Comparison of ENCODE assay signal across 39 cellular contexts in genomic region chr5:146642410-146642809, GRCh38.
"Had no signal": no experiment of that assay in that cellular context is flagged by ENCODE, and none has a peak within 500 bp of the region (broad histone marks: within the 10 kb centered on the region; RNA-seq: fewer than 3 reads in every experiment).

No MANE protein-coding gene starts in this region.

- H3K27me3 ChIP-seq: adrenal gland, ascending aorta, body of pancreas, brain microvascular endothelial cell, breast epithelium, cardiac muscle cell had no signal

- H3K4me3 Mint-ChIP-seq: activated naive CD4-positive, alpha-beta T cell treated with anti-CD3 and anti-CD28 coated beads for 36 hours; activated naive CD4-positive, alpha-beta T cell treated with anti-CD3 and anti-CD28 coated beads, Interleukin-2, amount 10 ng/mL, durations not matched to agents 7 days and 5 days; activated naive CD4-positive, alpha-beta T cell treated with anti-CD3 and anti-CD28 coated beads, Interleukin-2, amount 50 U/mL, for 24 hours; activated naive CD8-positive, alpha-beta T cell; activated naive CD8-positive, alpha-beta T cell treated with anti-CD3 and anti-CD28 coated beads for 36 hours; activated naive CD8-positive, alpha-beta T cell treated with anti-CD3 and anti-CD28 coated beads, Interleukin-2, amount 10 ng/mL, durations not matched to agents 7 days and 5 days; activated naive CD8-positive, alpha-beta T cell treated with anti-CD3 and anti-CD28 coated beads, Interleukin-2, amount 50 U/mL, for 24 hours; activated T-cell treated with anti-CD3 and anti-CD28 coated beads, Interleukin-2, amount 50 U/mL, for 24 hours; activated T-cell treated with anti-CD3 and anti-CD28 coated beads, Interleukin-2, amount 50 U/mL, for 4 hours; activated T-cell treated with anti-CD3 and anti-CD28 coated beads, Interleukin-2, amount 50 U/mL, for 72 hours; activated T-helper 1 cell treated with anti-CD3 and anti-CD28 coated beads, Interleukin-12 subunit alpha, Interleukin-12 subunit beta, Interleukin-2, Interleukin-4 antibody, amounts not matched to agents 30 ng/mL and 10 ng/mL and 1 ng/mL, durations not matched to agents 14 hours and 24 hours and 36 hours; activated T-helper 17 cell treated with anti-CD3 and anti-CD28 coated beads, Interleukin-2, amount 50 U/mL, for 72 hours; central memory CD8-positive, alpha-beta T cell had no signal

- H3K4me1 ChIP-seq: adrenal gland, ascending aorta, body of pancreas, breast epithelium had no signal

- H3K9me3 ChIP-seq: adrenal gland, ascending aorta, body of pancreas, breast epithelium had no signal

- H3K27ac ChIP-seq: adrenal gland, ascending aorta, body of pancreas, brain microvascular endothelial cell, breast epithelium, cardiac muscle cell had no signal

- H3K4me3 ChIP-seq: adrenal gland, ascending aorta, body of pancreas, breast epithelium, cardiac muscle cell had no signal

- H3K36me3 Mint-ChIP-seq: activated naive CD4-positive, alpha-beta T cell treated with anti-CD3 and anti-CD28 coated beads, Interleukin-2, amount 10 ng/mL, durations not matched to agents 7 days and 5 days; activated naive CD4-positive, alpha-beta T cell treated with anti-CD3 and anti-CD28 coated beads, Interleukin-2, amount 50 U/mL, for 24 hours; activated naive CD4-positive, alpha-beta T cell treated with anti-CD3 and anti-CD28 coated beads, Interleukin-2, amount 50 U/mL, for 72 hours; activated naive CD8-positive, alpha-beta T cell; activated naive CD8-positive, alpha-beta T cell treated with anti-CD3 and anti-CD28 coated beads for 36 hours; activated naive CD8-positive, alpha-beta T cell treated with anti-CD3 and anti-CD28 coated beads, Interleukin-2, amount 10 ng/mL, durations not matched to agents 7 days and 5 days had no signal

- H3K9me3 Mint-ChIP-seq: activated naive CD4-positive, alpha-beta T cell treated with anti-CD3 and anti-CD28 coated beads for 36 hours; activated naive CD4-positive, alpha-beta T cell treated with anti-CD3 and anti-CD28 coated beads, Interleukin-2, amount 10 ng/mL, durations not matched to agents 7 days and 5 days; activated naive CD4-positive, alpha-beta T cell treated with anti-CD3 and anti-CD28 coated beads, Interleukin-2, amount 50 U/mL, for 24 hours; activated naive CD4-positive, alpha-beta T cell treated with anti-CD3 and anti-CD28 coated beads, Interleukin-2, amount 50 U/mL, for 72 hours; activated naive CD8-positive, alpha-beta T cell treated with anti-CD3 and anti-CD28 coated beads for 36 hours; activated naive CD8-positive, alpha-beta T cell treated with anti-CD3 and anti-CD28 coated beads, Interleukin-2, amount 10 ng/mL, durations not matched to agents 7 days and 5 days; activated naive CD8-positive, alpha-beta T cell treated with anti-CD3 and anti-CD28 coated beads, Interleukin-2, amount 50 U/mL, for 24 hours; activated T-cell treated with anti-CD3 and anti-CD28 coated beads, Interleukin-2, amount 50 U/mL, for 24 hours; activated T-cell treated with anti-CD3 and anti-CD28 coated beads, Interleukin-2, amount 50 U/mL, for 4 hours; activated T-cell treated with anti-CD3 and anti-CD28 coated beads, Interleukin-2, amount 50 U/mL, for 72 hours; activated T-helper 1 cell treated with anti-CD3 and anti-CD28 coated beads, Interleukin-12 subunit alpha, Interleukin-12 subunit beta, Interleukin-2, Interleukin-4 antibody, amounts not matched to agents 30 ng/mL and 10 ng/mL and 1 ng/mL, durations not matched to agents 14 hours and 24 hours and 36 hours; activated T-helper 17 cell treated with anti-CD3 and anti-CD28 coated beads, Interleukin-2, amount 50 U/mL, for 72 hours; activated T-helper 2 cell treated with anti-CD3 and anti-CD28 coated beads, Interferon-gamma antibody, Interleukin-2, Interleukin-4, amounts not matched to agents 10 μg/mL and 5 μg/mL and 100 μg/mL, durations not matched to agents 14 hours and 24 hours and 36 hours; central memory CD8-positive, alpha-beta T cell had no signal

- H3K27me3 Mint-ChIP-seq: activated naive CD4-positive, alpha-beta T cell treated with anti-CD3 and anti-CD28 coated beads, Interleukin-2, amount 50 U/mL, for 24 hours; activated naive CD8-positive, alpha-beta T cell treated with anti-CD3 and anti-CD28 coated beads for 36 hours; activated naive CD8-positive, alpha-beta T cell treated with anti-CD3 and anti-CD28 coated beads, Interleukin-2, amount 10 ng/mL, durations not matched to agents 7 days and 5 days; activated naive CD8-positive, alpha-beta T cell treated with anti-CD3 and anti-CD28 coated beads, Interleukin-2, amount 50 U/mL, for 24 hours; activated T-cell treated with anti-CD3 and anti-CD28 coated beads, Interleukin-2, amount 50 U/mL, for 24 hours; activated T-helper 17 cell treated with anti-CD3 and anti-CD28 coated beads, Interleukin-2, amount 50 U/mL, for 72 hours; central memory CD8-positive, alpha-beta T cell had no signal

- H3K36me3 ChIP-seq: adrenal gland, ascending aorta, brain microvascular endothelial cell, breast epithelium, cardiac muscle cell had no signal

- H3K4me1 Mint-ChIP-seq: activated naive CD4-positive, alpha-beta T cell treated with anti-CD3 and anti-CD28 coated beads, Interleukin-2, amount 10 ng/mL, durations not matched to agents 7 days and 5 days; activated naive CD4-positive, alpha-beta T cell treated with anti-CD3 and anti-CD28 coated beads, Interleukin-2, amount 50 U/mL, for 24 hours; activated naive CD8-positive, alpha-beta T cell treated with anti-CD3 and anti-CD28 coated beads for 36 hours; activated naive CD8-positive, alpha-beta T cell treated with anti-CD3 and anti-CD28 coated beads, Interleukin-2, amount 10 ng/mL, durations not matched to agents 7 days and 5 days; activated naive CD8-positive, alpha-beta T cell treated with anti-CD3 and anti-CD28 coated beads, Interleukin-2, amount 50 U/mL, for 24 hours; activated T-helper 17 cell treated with anti-CD3 and anti-CD28 coated beads, Interleukin-2, amount 50 U/mL, for 72 hours; central memory CD8-positive, alpha-beta T cell had no signal

- DNase-seq: activated effector memory CD4-positive, alpha-beta T cell treated with anti-CD3 and anti-CD28 coated beads, Interleukin-2, amount 50 U/mL, for 16 hours; activated effector memory CD4-positive, alpha-beta T cell treated with Interleukin-2 at 50 U/mL for 16 hours; activated gamma-delta T cell; activated gamma-delta T cell treated with Interleukin-2 at 50 U/mL for 16 hours; activated naive CD4-positive, alpha-beta T cell; activated naive CD4-positive, alpha-beta T cell treated with anti-CD3 and anti-CD28 coated beads for 36 hours; activated naive CD4-positive, alpha-beta T cell treated with anti-CD3 and anti-CD28 coated beads, Interleukin-2, amount 10 ng/mL, durations not matched to agents 7 days and 5 days; activated naive CD4-positive, alpha-beta T cell treated with anti-CD3 and anti-CD28 coated beads, Interleukin-2, amount 50 U/mL, for 16 hours; activated naive CD4-positive, alpha-beta T cell treated with Interleukin-2 at 50 U/mL for 16 hours; activated naive CD8-positive, alpha-beta T cell treated with anti-CD3 and anti-CD28 coated beads for 36 hours; activated naive CD8-positive, alpha-beta T cell treated with anti-CD3 and anti-CD28 coated beads, Interleukin-2, amount 10 ng/mL, durations not matched to agents 7 days and 5 days; activated naive CD8-positive, alpha-beta T cell treated with anti-CD3 and anti-CD28 coated beads, Interleukin-2, amount 50 U/mL, for 24 hours; activated T-cell treated with anti-CD3 and anti-CD28 coated beads, Interleukin-2, amount 50 U/mL, for 1 hour; activated T-cell treated with anti-CD3 and anti-CD28 coated beads, Interleukin-2, amount 50 U/mL, for 24 hours; activated T-cell treated with anti-CD3 and anti-CD28 coated beads, Interleukin-2, amount 50 U/mL, for 4 hours; activated T-cell treated with anti-CD3 and anti-CD28 coated beads, Interleukin-2, amount 50 U/mL, for 48 hours; activated T-cell treated with anti-CD3 and anti-CD28 coated beads, Interleukin-2, amount 50 U/mL, for 72 hours; adrenal gland; amniotic stem cell; amygdala; anterior cingulate cortex; aorta; body of pancreas; brain microvascular endothelial cell; caudate nucleus; central memory CD4-positive, alpha-beta T cell; cerebellar nuclear complex had no signal

- ATAC-seq: activated naive CD4-positive, alpha-beta T cell treated with anti-CD3 and anti-CD28 coated beads, Interleukin-2, amount 50 U/mL, for 72 hours; activated naive CD8-positive, alpha-beta T cell treated with anti-CD3 and anti-CD28 coated beads, Interleukin-2, amount 50 U/mL, for 24 hours; activated T-cell treated with anti-CD3 and anti-CD28 coated beads, Interleukin-2, amount 50 U/mL, for 4 hours; activated T-cell treated with anti-CD3 and anti-CD28 coated beads, Interleukin-2, amount 50 U/mL, for 72 hours; activated T-helper 17 cell treated with anti-CD3 and anti-CD28 coated beads, Interleukin-2, amount 50 U/mL, for 72 hours; body of pancreas had no signal

- H3K27ac Mint-ChIP-seq: activated naive CD4-positive, alpha-beta T cell treated with anti-CD3 and anti-CD28 coated beads for 36 hours; activated naive CD4-positive, alpha-beta T cell treated with anti-CD3 and anti-CD28 coated beads, Interleukin-2, amount 10 ng/mL, durations not matched to agents 7 days and 5 days; activated naive CD4-positive, alpha-beta T cell treated with anti-CD3 and anti-CD28 coated beads, Interleukin-2, amount 50 U/mL, for 24 hours; activated naive CD4-positive, alpha-beta T cell treated with anti-CD3 and anti-CD28 coated beads, Interleukin-2, amount 50 U/mL, for 72 hours; activated naive CD8-positive, alpha-beta T cell; activated naive CD8-positive, alpha-beta T cell treated with anti-CD3 and anti-CD28 coated beads for 36 hours; activated naive CD8-positive, alpha-beta T cell treated with anti-CD3 and anti-CD28 coated beads, Interleukin-2, amount 10 ng/mL, durations not matched to agents 7 days and 5 days; activated naive CD8-positive, alpha-beta T cell treated with anti-CD3 and anti-CD28 coated beads, Interleukin-2, amount 50 U/mL, for 24 hours; activated T-cell treated with anti-CD3 and anti-CD28 coated beads, Interleukin-2, amount 50 U/mL, for 24 hours; activated T-cell treated with anti-CD3 and anti-CD28 coated beads, Interleukin-2, amount 50 U/mL, for 72 hours; activated T-helper 1 cell treated with anti-CD3 and anti-CD28 coated beads, Interleukin-12 subunit alpha, Interleukin-12 subunit beta, Interleukin-2, Interleukin-4 antibody, amounts not matched to agents 30 ng/mL and 10 ng/mL and 1 ng/mL, durations not matched to agents 14 hours and 24 hours and 36 hours; activated T-helper 17 cell treated with anti-CD3 and anti-CD28 coated beads, Interleukin-2, amount 50 U/mL, for 72 hours; activated T-helper 2 cell treated with anti-CD3 and anti-CD28 coated beads, Interferon-gamma antibody, Interleukin-2, Interleukin-4, amounts not matched to agents 10 μg/mL and 5 μg/mL and 100 μg/mL, durations not matched to agents 14 hours and 24 hours and 36 hours had no signal

- FAIRE-seq: astrocyte, bronchial epithelial cell had no signal
